In genomic region chr2:48343571-48344440, GRCh38 we compare ENCODE assay signal across 8 cellular contexts. TPM values are rescaled to one million over a fixed set of nuclear protein-coding genes. Genes with fewer than 3 reads are reported as not detected.
DNase-seq lines count a peak whose midpoint lies in the region; ATAC-seq and TF ChIP-seq lines count a peak whose summit lies in the region.

No MANE protein-coding gene starts in this region.

- no peaks in the 10 kb centered on the region for H3F3A ChIP-seq in MM.1S (ENCODE audit: insufficient read depth, low read length)

- H2BK12ac ChIP-seq in H9 (ENCODE audit: insufficient read length, low read depth, low read length) = no peak overlapping the region

- CTCF ChIA-PET in naive thymus-derived CD4-positive, alpha-beta T cell (lab: Charles Lee) = no interaction called here

- H3K9me2 ChIP-seq in MM.1S (replicated peaks; ENCODE audit: insufficient read depth, low read length) = no peaks in the 10 kb centered on the region

- H3K18ac ChIP-seq in H9 (ENCODE audit: insufficient read length, low read depth, low read length) = no peak overlapping the region

- H3K36me3 ChIP-seq in MM.1S (replicated peaks; ENCODE audit: insufficient read depth, low read length) (peaks cover 14% of the 10 kb centered on the region; the same call in 1 of the 2 replicates), ovary (no peaks in the 10 kb centered on the region)
- peaks cover 0 to 17% (median 11%) of the 10 kb centered on the region in 3 experiments for H3K36me3 ChIP-seq in naive thymus-derived CD4-positive, alpha-beta T cell (ENCODE audit: control insufficient read depth in 2 of 3, insufficient read depth in 3 of 3, low read length in 3 of 3)

- no peak for TF ChIP-seq POLR2A in ovary (IDR thresholded peaks at IDR 0.05)

- H3K14ac ChIP-seq in H9 (ENCODE audit: insufficient read depth, low read length) = no peak overlapping the region

- H2AK5ac ChIP-seq in H9 (ENCODE audit: insufficient read length, low read length) = no peak overlapping the region

- H2BK15ac ChIP-seq in H9 (ENCODE audit: low read depth, low read length) = no peak overlapping the region

- no peak overlapping the region for H2BK120ac ChIP-seq in H9 (ENCODE audit: low read depth, low read length, poor library complexity, severe bottlenecking)

- no peak overlapping the region for H4K5ac ChIP-seq in H9 (ENCODE audit: insufficient read length, low read depth, low read length)

- no peaks in the 10 kb centered on the region for H3K27me3 Mint-ChIP-seq in chondrocyte (ENCODE audit: low read depth)
- no peaks in the 10 kb centered on the region for H3K27me3 Mint-ChIP-seq in naive thymus-derived CD4-positive, alpha-beta T cell
- no peaks in the 10 kb centered on the region for H3K27me3 Mint-ChIP-seq in H9 (ENCODE audit: low read depth)

- DNase-seq in EH (ENCODE audit: low read depth) = peak; percentile 90
- DNase-seq in MM.1S = peak; percentile 66
- DNase-seq in chondrocyte (ENCODE audit: low spot score) = no peak
- DNase-seq in naive thymus-derived CD4-positive, alpha-beta T cell = peak in 7 of 9 donors; percentile 36 to 74 (median 64)
- no peak for DNase-seq in ovary
- no peak for DNase-seq in DMS153 treated with DMSO at 0.1 percent for 48 hours (lab: John Stamatoyannopoulos, UW; ENCODE audit: unreplicated experiment)
- no peak for DNase-seq in H9

- H3K79me2 ChIP-seq in MM.1S (ENCODE audit: low read length) (peaks cover 96% of the 10 kb centered on the region), H9 (ENCODE audit: insufficient read depth, low read length) (peaks cover 13% of the 10 kb centered on the region; the same call in 1 of the 2 replicates)

- no peak overlapping the region for H2BK5ac ChIP-seq in H9 (ENCODE audit: insufficient read length, low read length)

- H3K36me3 Mint-ChIP-seq in chondrocyte (ENCODE audit: low read depth) = peaks cover 15% of the 10 kb centered on the region
- peaks cover 17 to 38% (median 35%) of the 10 kb centered on the region in 5 donors for H3K36me3 Mint-ChIP-seq in naive thymus-derived CD4-positive, alpha-beta T cell
- H3K36me3 Mint-ChIP-seq in H9 (ENCODE audit: insufficient read depth in 1 of 3, low read depth in 3 of 3) = peaks cover 26 to 28% (median 27%) of the 10 kb centered on the region in 3 experiments

- H3K4me3 ChIP-seq in MM.1S (ENCODE audit: low read length) = peak overlapping the region; percentile 38
- H3K4me3 ChIP-seq in naive thymus-derived CD4-positive, alpha-beta T cell (ENCODE audit: low read length) = peak overlapping the region; percentile 47
- H3K4me3 ChIP-seq in ovary = no peak overlapping the region

- no peaks in the 10 kb centered on the region for H3K9me3 ChIP-seq in MM.1S (replicated peaks; ENCODE audit: insufficient read depth, low read length)
- H3K9me3 ChIP-seq in naive thymus-derived CD4-positive, alpha-beta T cell (ENCODE audit: control insufficient read depth in 2 of 3, low read length in 3 of 3) = peaks cover 0 to 25% (median 3%) of the 10 kb centered on the region in 3 experiments
- H3K9me3 ChIP-seq in ovary = peaks cover 0 to 4% of the 10 kb centered on the region in 2 donors
- no peaks in the 10 kb centered on the region for H3K9me3 ChIP-seq in H9 (ENCODE audit: control insufficient read depth, low read depth, low read length)

- WGBS in ovary, 3 donors = 67 to 86% (median 83%) methylated on average over 6 of the region's 6 CpGs
- no CpG with 5 or more reads among the region's 6 CpGs for WGBS in H9 (ENCODE audit: extremely low coverage, insufficient read length, low lambda C conversion rate)

- H3K9me3 Mint-ChIP-seq in chondrocyte (ENCODE audit: low read depth) = peaks cover 18% of the 10 kb centered on the region
- peaks cover 2 to 26% (median 17%) of the 10 kb centered on the region in 11 donors for H3K9me3 Mint-ChIP-seq in naive thymus-derived CD4-positive, alpha-beta T cell
- peaks cover 21 to 24% of the 10 kb centered on the region in 2 experiments for H3K9me3 Mint-ChIP-seq in H9

- no peak overlapping the region for H4K8ac ChIP-seq in H9 (replicated peaks; ENCODE audit: insufficient read length, low read depth, low read length)

- H3K4me3 Mint-ChIP-seq in chondrocyte (ENCODE audit: unreplicated experiment) (peak overlapping the region; percentile 31), H9 (no peak overlapping the region)
- peak overlapping the region; percentile 31 to 85 (median 69) for H3K4me3 Mint-ChIP-seq in naive thymus-derived CD4-positive, alpha-beta T cell

- H3K4me1 ChIP-seq in MM.1S (ENCODE audit: low read length) = peaks cover 10% of the 10 kb centered on the region; the same call in 1 of the 2 replicates
- peaks cover 13 to 23% of the 10 kb centered on the region in 2 donors for H3K4me1 ChIP-seq in naive thymus-derived CD4-positive, alpha-beta T cell (ENCODE audit: control insufficient read depth in 2 of 2, insufficient read depth in 2 of 2, low read length in 2 of 2)
- H3K4me1 ChIP-seq in ovary (ENCODE audit: insufficient read depth) = no peaks in the 10 kb centered on the region
- no peaks in the 10 kb centered on the region for H3K4me1 ChIP-seq in H9 (ENCODE audit: insufficient read depth, low read length)

- H2AFZ ChIP-seq in MM.1S (ENCODE audit: low read length) = no peak overlapping the region
- no peak overlapping the region for H2AFZ ChIP-seq in H9 (ENCODE audit: low read length)

- H3K4me1 Mint-ChIP-seq in chondrocyte (ENCODE audit: low read depth) (peaks cover 23% of the 10 kb centered on the region), H9 (peaks cover 24 to 31% of the 10 kb centered on the region in 2 experiments)
- H3K4me1 Mint-ChIP-seq in naive thymus-derived CD4-positive, alpha-beta T cell = peaks cover 20 to 80% (median 57%) of the 10 kb centered on the region in 7 donors

- H3K23ac ChIP-seq in H9 (ENCODE audit: insufficient read length, low read depth, low read length) = no peak overlapping the region

- no peak for TF ChIP-seq EP300 in ovary (IDR thresholded peaks at IDR 0.05)

- H3K27ac ChIP-seq in MM.1S (ENCODE audit: low read length) (peak overlapping the region; percentile 34; the same call in 1 of the 2 replicates), ovary (no peak overlapping the region), H9 (ENCODE audit: insufficient read length, low read depth, low read length) (no peak overlapping the region)
- peak overlapping the region; percentile 36 for H3K27ac ChIP-seq in naive thymus-derived CD4-positive, alpha-beta T cell (ENCODE audit: low read depth, low read length)

- no peak overlapping the region for H2BK20ac ChIP-seq in H9 (ENCODE audit: low read depth, low read length, poor library complexity, severe bottlenecking)

- H4K91ac ChIP-seq in H9 (ENCODE audit: insufficient read length, low read depth, low read length) = no peak overlapping the region

- ATAC-seq in GM21825 (IDR thresholded peaks at IDR 0.05; ENCODE audit: unreplicated experiment) = peak; percentile 72
- ATAC-seq in naive thymus-derived CD4-positive, alpha-beta T cell = peak; percentile 86

- intact Hi-C loops in naive thymus-derived CD4-positive, alpha-beta T cell (cut with micrococcal nuclease) = loop anchor here (1.0 kb wide), 6 partner anchors 9 to 437 kb away; no protein-coding TSS in a partner anchor
- intact Hi-C loops in ovary (cut with DNase I) = no loop called here

- H3K27ac Mint-ChIP-seq in chondrocyte (ENCODE audit: unreplicated experiment) (peak overlapping the region; percentile 78), H9 (peak overlapping the region in 1 of 3 experiments; percentile 74; a peak in 3 of 7 replicates)
- peak overlapping the region; percentile 57 to 89 (median 79) for H3K27ac Mint-ChIP-seq in naive thymus-derived CD4-positive, alpha-beta T cell

- H3K27me3 ChIP-seq in MM.1S (replicated peaks; ENCODE audit: insufficient read depth, low read length) = no peaks in the 10 kb centered on the region
- no peaks in the 10 kb centered on the region for H3K27me3 ChIP-seq in naive thymus-derived CD4-positive, alpha-beta T cell (ENCODE audit: control insufficient read depth in 2 of 2, insufficient read depth in 2 of 2, low read length in 2 of 2)
- H3K27me3 ChIP-seq in ovary = no peaks in the 10 kb centered on the region
- no peaks in the 10 kb centered on the region for H3K27me3 ChIP-seq in H9 (ENCODE audit: insufficient read depth, low read length)

- TF ChIP-seq CTCF in MM.1S (IDR thresholded peaks at IDR 0.05; ENCODE audit: low read length) (no peak), chondrocyte (IDR thresholded peaks at IDR 0.05) (no peak), ovary (IDR thresholded peaks at IDR 0.05) (no peak), H9 (conservative IDR thresholded peaks at IDR 0.05) (no peak)

- no peak overlapping the region for H3K4ac ChIP-seq in H9 (ENCODE audit: low read depth, low read length)

- no peaks in the 10 kb centered on the region for H3K23me2 ChIP-seq in H9 (ENCODE audit: insufficient read length, low read depth, low read length, poor library complexity, severe bottlenecking)

- H3K4me2 ChIP-seq in MM.1S (ENCODE audit: low read depth, low read length) = peak overlapping the region; percentile 60
- H3K4me2 ChIP-seq in H9 (ENCODE audit: insufficient read depth, insufficient read length, low read length) = no peak overlapping the region

- no peaks in the 10 kb centered on the region for H3K79me1 ChIP-seq in H9 (ENCODE audit: insufficient read depth, low read depth, low read length, poor library complexity, severe bottlenecking)

- H3K9ac ChIP-seq in MM.1S (ENCODE audit: low read length) (peak overlapping the region; percentile 21; the same call in 1 of the 2 replicates), H9 (ENCODE audit: extremely low read depth, insufficient read length, low read length) (no peak overlapping the region)

- H3T11ph ChIP-seq in H9 (ENCODE audit: low read length) = no peak overlapping the region

- no peak overlapping the region for H3K56ac ChIP-seq in H9 (ENCODE audit: insufficient read length, low read depth, low read length)

- H4K20me1 ChIP-seq in MM.1S (ENCODE audit: insufficient read depth, low read length) (peaks cover 6% of the 10 kb centered on the region; the same call in 1 of the 2 replicates), H9 (ENCODE audit: control insufficient read depth, insufficient read depth, insufficient read length) (no peaks in the 10 kb centered on the region)

- POLR2A ChIA-PET in naive thymus-derived CD4-positive, alpha-beta T cell (lab: Charles Lee) = no interaction called here

RNA-seq across cellular contexts. Expression of gene FOXN2, which starts 29.3 kb away (rescaled TPM):
- total RNA-seq in chondrocyte = 6.9 to 12.9 TPM (median 12.2 TPM) in 3 replicates
- total RNA-seq in naive thymus-derived CD4-positive, alpha-beta T cell = 10 to 100 TPM; 35.5 to 61.1 (median 52.2) TPM
- 10 to 100 TPM; 36.2 to 39.8 TPM for polyA plus RNA-seq in naive thymus-derived CD4-positive, alpha-beta T cell
- 10 to 100 TPM in 6 of 7 donors, 1 to 10 TPM in 1; 9.9 to 13.9 (median 12.5) TPM for total RNA-seq in ovary
- 1 to 10 TPM; 3.3 to 6.9 TPM for polyA plus RNA-seq in ovary
- total RNA-seq in H9 (2021) = 21.2 and 22.1 TPM in 2 replicates

Comparison
In these comparisons a context has a peak if more than half of its experiments do, and no peak if none do; other contexts are left out.
1. DNase-seq: peak in EH (single experiment), MM.1S (single experiment) and naive thymus-derived CD4-positive, alpha-beta T cell (7 of 9); none in chondrocyte (single experiment), ovary (0 of 5), DMS153 treated with DMSO at 0.1 percent for 48 hours (single experiment) and H9 (single experiment).
2. H3K27ac ChIP-seq: peak in MM.1S (single experiment) and naive thymus-derived CD4-positive, alpha-beta T cell (single experiment); none in ovary (0 of 2) and H9 (single experiment).
3. H3K4me3 Mint-ChIP-seq: peak in chondrocyte (single experiment) and naive thymus-derived CD4-positive, alpha-beta T cell (10 of 10); none in H9 (0 of 2).
4. intact Hi-C loops: an anchor here in naive thymus-derived CD4-positive, alpha-beta T cell (1.0 kb wide); none called in ovary.